Comparison of ENCODE assay signal across 18 cellular contexts in the genomic region with DNA sequence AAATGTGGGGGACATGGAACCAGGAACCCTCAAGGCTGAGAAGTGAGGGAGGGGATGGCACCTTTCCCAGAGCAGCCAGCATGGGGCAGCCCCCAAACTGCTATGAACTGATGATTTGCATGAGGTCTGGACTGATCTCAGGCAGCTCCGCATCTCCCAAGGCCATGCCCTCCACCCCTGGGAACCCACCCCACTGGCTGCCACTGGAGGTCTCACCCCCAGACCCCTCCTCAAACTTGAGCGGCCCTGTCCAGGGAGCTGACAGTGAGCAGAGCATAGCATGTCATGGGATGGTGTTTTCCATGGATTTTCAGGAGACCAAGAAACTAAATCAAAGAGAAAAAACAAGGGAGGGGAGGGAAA. TPM values are rescaled to one million over a fixed set of nuclear protein-coding genes. Genes with fewer than 3 reads are reported as not detected.
"Had no signal": no experiment of that assay in that cellular context is flagged by ENCODE, and none has a peak within 500 bp of the region (broad histone marks: within the 10 kb centered on the region; RNA-seq: fewer than 3 reads in every experiment).

No MANE protein-coding gene starts in this region.

- H3K4me3 Mint-ChIP-seq: activated CD4-positive, alpha-beta T cell treated with anti-CD3 and anti-CD28 coated beads, Interleukin-2, amount 10 ng/mL, durations not matched to agents 7 days and 5 days; activated naive CD4-positive, alpha-beta T cell treated with anti-CD3 and anti-CD28 coated beads, Interleukin-2, amount 50 U/mL, for 24 hours; nephron progenitor cell; stimulated activated naive CD8-positive, alpha-beta T cell treated with anti-CD3 and anti-CD28 coated beads, Interleukin-15, Interleukin-2, amounts not matched to agents 100 ng/mL and 50 ng/mL, for 24 hours; T-cell had no signal

- DNase-seq: activated CD4-positive, alpha-beta T cell treated with anti-CD3 and anti-CD28 coated beads, Interleukin-2, amount 10 ng/mL, durations not matched to agents 7 days and 5 days; activated CD8-positive, alpha-beta memory T cell treated with anti-CD3 and anti-CD28 coated beads, Interleukin-2, amount 50 U/mL, for 48 hours; activated gamma-delta T cell; effector CD8-positive, alpha-beta T cell; nephron progenitor cell; T-cell; T-helper 9 cell; trophoblast cell had no signal

- H3K9me3 Mint-ChIP-seq: activated CD4-positive, alpha-beta T cell treated with anti-CD3 and anti-CD28 coated beads, Interleukin-2, amount 10 ng/mL, durations not matched to agents 7 days and 5 days; activated naive CD4-positive, alpha-beta T cell treated with anti-CD3 and anti-CD28 coated beads, Interleukin-2, amount 50 U/mL, for 24 hours; stimulated activated naive CD8-positive, alpha-beta T cell treated with anti-CD3 and anti-CD28 coated beads, Interleukin-15, Interleukin-2, amounts not matched to agents 100 ng/mL and 50 ng/mL, for 24 hours; T-cell had no signal

- H3K27ac Mint-ChIP-seq: activated CD4-positive, alpha-beta T cell treated with anti-CD3 and anti-CD28 coated beads, Interleukin-2, amount 10 ng/mL, durations not matched to agents 7 days and 5 days; activated naive CD4-positive, alpha-beta T cell treated with anti-CD3 and anti-CD28 coated beads, Interleukin-2, amount 50 U/mL, for 24 hours; nephron progenitor cell; progenitor cell of endocrine pancreas; stimulated activated naive CD8-positive, alpha-beta T cell treated with anti-CD3 and anti-CD28 coated beads, Interleukin-15, Interleukin-2, amounts not matched to agents 100 ng/mL and 50 ng/mL, for 24 hours; T-cell had no signal

- H3K27me3 ChIP-seq: ascending aorta, vagina had no signal

- H3K4me3 ChIP-seq: ascending aorta, breast epithelium, esophagus muscularis mucosa, lung, vagina had no signal

- ATAC-seq: T-cell had no signal

- H3K36me3 Mint-ChIP-seq: activated naive CD4-positive, alpha-beta T cell treated with anti-CD3 and anti-CD28 coated beads, Interleukin-2, amount 50 U/mL, for 24 hours; T-cell had no signal

- H3K9me3 ChIP-seq: ascending aorta, breast epithelium, esophagus muscularis mucosa, vagina had no signal

- H3K27ac ChIP-seq: breast epithelium, esophagus muscularis mucosa, vagina had no signal

- H3K4me1 ChIP-seq: breast epithelium had no signal

- H3K36me3 ChIP-seq: ascending aorta, breast epithelium, esophagus muscularis mucosa, vagina had no signal

- H3K4me1 Mint-ChIP-seq: activated CD4-positive, alpha-beta T cell treated with anti-CD3 and anti-CD28 coated beads, Interleukin-2, amount 10 ng/mL, durations not matched to agents 7 days and 5 days; activated naive CD4-positive, alpha-beta T cell treated with anti-CD3 and anti-CD28 coated beads, Interleukin-2, amount 50 U/mL, for 24 hours; T-cell had no signal

RNA-seq across cellular contexts. Expression of a gene that starts 46.8 kb away (rescaled TPM):
- total RNA-seq: endothelial cell of umbilical vein had no signal
- polyA plus RNA-seq: endothelial cell of umbilical vein, keratinocyte had no signal
